ENCODE assay signal across 1 cellular context in genomic region chr1:211246583-211246982, GRCh38.
TF ChIP-seq lines count a peak whose summit lies in the region.

No MANE protein-coding gene starts in this region.

TF ChIP-seq in H1, 55 proteins besides CTCF, POLR2A, EP300 and RAD21:
- TF ChIP-seq NANOG (IDR thresholded peaks at IDR 0.05; ENCODE audit: insufficient read depth, low read depth, low read length, poor library complexity, severe bottlenecking) = peak; percentile 50
